In the genomic region with DNA sequence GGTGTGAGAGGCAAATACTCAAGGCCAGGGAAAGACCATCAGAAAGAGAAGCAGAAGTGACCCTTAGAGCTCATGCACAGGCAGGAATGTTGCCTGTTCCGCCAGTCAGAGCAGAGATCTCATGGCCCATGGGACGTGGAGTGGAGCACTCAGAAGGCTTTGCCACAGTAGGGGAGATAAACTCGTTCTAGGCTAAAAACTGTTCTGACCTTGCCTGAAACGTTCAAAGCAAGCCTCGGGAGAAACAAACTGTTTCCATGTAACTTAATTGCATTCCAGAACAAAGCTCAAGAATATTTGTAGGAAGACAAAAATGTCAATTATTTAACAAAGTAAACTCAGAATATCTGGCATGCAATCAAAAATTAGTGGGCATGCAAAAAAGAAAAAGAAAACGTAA, we compare ENCODE assay signal across 1 cellular context.
TF ChIP-seq lines count a peak whose summit lies in the region.

No MANE protein-coding gene starts in this region.

TF ChIP-seq in H1, 55 proteins besides CTCF, POLR2A, EP300 and RAD21:
- TF ChIP-seq SIRT6 (IDR thresholded peaks at IDR 0.05; ENCODE audit: low read length) (no peak), ZNF274 (IDR thresholded peaks at IDR 0.05; ENCODE audit: borderline replicate concordance, extremely low read depth, low read length) (no peak), JUN (IDR thresholded peaks at IDR 0.05; ENCODE audit: low read depth, low read length) (no peak), CEBPB (IDR thresholded peaks at IDR 0.05; ENCODE audit: low read depth, low read length) (no peak), KDM4A (IDR thresholded peaks at IDR 0.05; ENCODE audit: low read depth, low read length, severe bottlenecking) (no peak), ASH2L (IDR thresholded peaks at IDR 0.05; ENCODE audit: low read length) (no peak), TCF12 (IDR thresholded peaks at IDR 0.05; ENCODE audit: low read depth, low read length) (no peak), ATF2 (IDR thresholded peaks at IDR 0.05; ENCODE audit: low read length) (no peak), CBX5 (IDR thresholded peaks at IDR 0.05; ENCODE audit: low read depth, low read length) (no peak), TAF1 (IDR thresholded peaks at IDR 0.05; ENCODE audit: low read depth, low read length) (no peak), HDAC6 (IDR thresholded peaks at IDR 0.05; ENCODE audit: low read depth, low read length) (no peak), GABPA (IDR thresholded peaks at IDR 0.05; ENCODE audit: borderline replicate concordance, insufficient read depth, low read length) (no peak), POLR2AphosphoS5 (IDR thresholded peaks at IDR 0.05; ENCODE audit: low read depth, low read length) (no peak), CHD1 (IDR thresholded peaks at IDR 0.05; ENCODE audit: low read depth, low read length) (no peak), SP1 (IDR thresholded peaks at IDR 0.05; ENCODE audit: low read depth, low read length) (no peak), KDM1A (IDR thresholded peaks at IDR 0.05; ENCODE audit: borderline replicate concordance, low read length) (no peak)
